Comparison of ENCODE assay signal across 1 cellular context in the genomic region with DNA sequence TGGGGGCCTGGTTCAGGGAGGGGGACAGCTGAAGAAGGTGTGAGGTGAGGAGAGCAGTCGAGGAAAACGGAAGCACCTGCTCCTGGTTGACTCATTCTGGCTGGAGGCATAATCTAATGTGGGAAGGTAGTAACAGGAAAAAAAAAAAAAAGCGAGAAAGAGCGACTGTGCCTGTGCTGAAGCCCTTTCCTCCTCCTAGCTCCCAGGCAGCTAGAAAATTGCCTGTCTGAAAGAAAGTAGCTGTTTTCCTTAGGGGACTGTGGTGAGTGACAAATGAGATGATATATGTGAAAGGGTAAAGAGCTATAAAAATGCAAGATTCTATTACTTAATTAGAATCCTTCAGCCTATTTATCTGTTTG.
TF ChIP-seq lines count a peak whose summit lies in the region.

No MANE protein-coding gene starts in this region.

TF ChIP-seq in GM12878, 131 proteins besides CTCF, POLR2A, EP300 and RAD21:
- 0 out of 2 replicates have a peak, but pooled peaks have one; percentile 9 for TF ChIP-seq ZNF384 (IDR thresholded peaks at IDR 0.05; ENCODE audit: borderline replicate concordance, low read depth, low read length)
- TF ChIP-seq, protein P1, sequence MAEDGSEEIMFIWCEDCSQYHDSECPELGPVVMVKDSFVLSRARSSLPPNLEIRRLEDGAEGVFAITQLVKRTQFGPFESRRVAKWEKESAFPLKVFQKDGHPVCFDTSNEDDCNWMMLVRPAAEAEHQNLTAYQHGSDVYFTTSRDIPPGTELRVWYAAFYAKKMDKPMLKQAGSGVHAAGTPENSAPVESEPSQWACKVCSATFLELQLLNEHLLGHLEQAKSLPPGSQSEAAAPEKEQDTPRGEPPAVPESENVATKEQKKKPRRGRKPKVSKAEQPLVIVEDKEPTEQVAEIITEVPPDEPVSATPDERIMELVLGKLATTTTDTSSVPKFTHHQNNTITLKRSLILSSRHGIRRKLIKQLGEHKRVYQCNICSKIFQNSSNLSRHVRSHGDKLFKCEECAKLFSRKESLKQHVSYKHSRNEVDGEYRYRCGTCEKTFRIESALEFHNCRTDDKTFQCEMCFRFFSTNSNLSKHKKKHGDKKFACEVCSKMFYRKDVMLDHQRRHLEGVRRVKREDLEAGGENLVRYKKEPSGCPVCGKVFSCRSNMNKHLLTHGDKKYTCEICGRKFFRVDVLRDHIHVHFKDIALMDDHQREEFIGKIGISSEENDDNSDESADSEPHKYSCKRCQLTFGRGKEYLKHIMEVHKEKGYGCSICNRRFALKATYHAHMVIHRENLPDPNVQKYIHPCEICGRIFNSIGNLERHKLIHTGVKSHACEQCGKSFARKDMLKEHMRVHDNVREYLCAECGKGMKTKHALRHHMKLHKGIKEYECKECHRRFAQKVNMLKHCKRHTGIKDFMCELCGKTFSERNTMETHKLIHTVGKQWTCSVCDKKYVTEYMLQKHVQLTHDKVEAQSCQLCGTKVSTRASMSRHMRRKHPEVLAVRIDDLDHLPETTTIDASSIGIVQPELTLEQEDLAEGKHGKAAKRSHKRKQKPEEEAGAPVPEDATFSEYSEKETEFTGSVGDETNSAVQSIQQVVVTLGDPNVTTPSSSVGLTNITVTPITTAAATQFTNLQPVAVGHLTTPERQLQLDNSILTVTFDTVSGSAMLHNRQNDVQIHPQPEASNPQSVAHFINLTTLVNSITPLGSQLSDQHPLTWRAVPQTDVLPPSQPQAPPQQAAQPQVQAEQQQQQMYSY (CRISPR knock-in tag; IDR thresholded peaks at IDR 0.05), result no peak
